In genomic region chr1:236523704-236524141, GRCh38 we compare ENCODE assay signal across 8 cellular contexts. TPM values are rescaled to one million over a fixed set of nuclear protein-coding genes. Genes with fewer than 3 reads are reported as not detected.
A peak's percentile ranks its signal among the peaks of the same experiment; 100 is the strongest.
DNase-seq lines count a peak whose midpoint lies in the region; ATAC-seq and TF ChIP-seq lines count a peak whose summit lies in the region.

Gene LGALS8, plus strand, starts transcription at chr1:236523982. Its CDS starts 2,089 bp downstream, at chr1:236526071.

- ATAC-seq in psoas muscle: peak; percentile 90 to 93 (median 92)

- peaks cover 8% of the 10 kb centered on the region for H3K27me3 Mint-ChIP-seq in T-helper 1 cell treated with Interleukin-12 subunit alpha and Interleukin-12 subunit beta and Interleukin-4 antibody, amounts not matched to agents 30 μg/mL and 1 μg/mL, for 36 hours (ENCODE audit: low read depth)

- TF ChIP-seq CTCF in left ventricle myocardium inferior (IDR thresholded peaks at IDR 0.05; ENCODE audit: borderline replicate concordance) (no peak), psoas muscle (IDR thresholded peaks at IDR 0.05) (no peak)

- peak within 1 kb of the TSS; percentile 78 for H3K4me2 ChIP-seq in GM23248 (ENCODE audit: unreplicated experiment)

- H3K36me3 Mint-ChIP-seq in T-helper 1 cell treated with Interleukin-12 subunit alpha and Interleukin-12 subunit beta and Interleukin-4 antibody, amounts not matched to agents 30 μg/mL and 1 μg/mL, for 36 hours (ENCODE audit: low read depth): peaks cover 36% of the 10 kb centered on the region

- no peaks in the 10 kb centered on the region for H3K9me2 ChIP-seq in GM23248 (ENCODE audit: insufficient read depth)

- peaks cover 32% of the 10 kb centered on the region for H3K4me1 Mint-ChIP-seq in T-helper 1 cell treated with Interleukin-12 subunit alpha and Interleukin-12 subunit beta and Interleukin-4 antibody, amounts not matched to agents 30 μg/mL and 1 μg/mL, for 36 hours (ENCODE audit: low read depth)

- 1 to 2% methylated on average over 28 to 31 of the region's 35 CpGs for WGBS in GM23248 (ENCODE audit: low coverage in 1 of 2, low lambda C conversion rate in 2 of 2, missing lambda C conversion rate in 2 of 2), 2 experiments
- WGBS in psoas muscle, 3 donors: 1 to 2% (median 1%) methylated on average over 33 to 35 of the region's 35 CpGs

- H3K27me3 ChIP-seq in GM23248 (replicated peaks; ENCODE audit: insufficient read depth) (no peaks in the 10 kb centered on the region), left ventricle myocardium inferior (ENCODE audit: low read depth) (no peaks in the 10 kb centered on the region), psoas muscle (ENCODE audit: insufficient read depth in 3 of 3, low read length in 2 of 3) (no peaks in the 10 kb centered on the region)

- H3F3A ChIP-seq in GM23248 (ENCODE audit: insufficient read depth): peaks cover 7% of the 10 kb centered on the region; the same call in 1 of the 2 replicates

- H3K4me3 ChIP-seq in GM23248 (peak within 1 kb of the TSS; percentile 90), left ventricle myocardium inferior (peak within 1 kb of the TSS; percentile 98), psoas muscle (peak within 1 kb of the TSS; percentile 85)

- H3K9me3 Mint-ChIP-seq in T-helper 1 cell treated with Interleukin-12 subunit alpha and Interleukin-12 subunit beta and Interleukin-4 antibody, amounts not matched to agents 30 μg/mL and 1 μg/mL, for 36 hours: no peaks in the 10 kb centered on the region

- H3K4me1 ChIP-seq in GM23248 (ENCODE audit: insufficient read depth) (peaks cover 6% of the 10 kb centered on the region; the same call in 1 of the 2 replicates), left ventricle myocardium inferior (peaks cover 46% of the 10 kb centered on the region), psoas muscle (peaks cover 6% of the 10 kb centered on the region)

- H3K36me3 ChIP-seq in GM23248 (ENCODE audit: low read depth) (peaks cover 9% of the 10 kb centered on the region), left ventricle myocardium inferior (peaks cover 24% of the 10 kb centered on the region), psoas muscle (ENCODE audit: insufficient read depth in 1 of 2, low read depth in 1 of 2) (peaks cover 3 to 30% of the 10 kb centered on the region in 2 donors)

- in situ Hi-C loops in GM23248 (cut with MboI): no loop called here

- H3K9ac ChIP-seq in GM23248: peak within 1 kb of the TSS; percentile 88

- peaks cover 26% of the 10 kb centered on the region for H3K79me2 ChIP-seq in GM23248 (ENCODE audit: insufficient read depth)

- intact Hi-C loops in left ventricle myocardium inferior (cut with micrococcal nuclease): no loop called here
- intact Hi-C loops in psoas muscle (cut with DNase I): loop anchor here in 1 of 2 donors (5.0 to 10.0 kb wide), 2 partner anchors 241 to 419 kb away; partner anchors contain the start of gene ERO1B

- peak within 1 kb of the TSS; percentile 98 for H3K4me3 Mint-ChIP-seq in T-helper 1 cell treated with Interleukin-12 subunit alpha and Interleukin-12 subunit beta and Interleukin-4 antibody, amounts not matched to agents 30 μg/mL and 1 μg/mL, for 36 hours

- H3K27ac ChIP-seq in GM23248 (peak within 1 kb of the TSS; percentile 59), left ventricle myocardium inferior (replicated peaks) (peak within 1 kb of the TSS; percentile 96), psoas muscle (peak within 1 kb of the TSS; percentile 82)

- DNase-seq in ELR (ENCODE audit: low read depth) (peak; percentile 90), GM23248 (peak; percentile 94), LHCN-M2 (ENCODE audit: low read depth) (peak; percentile 74), amniotic epithelial cell (ENCODE audit: low read depth) (peak; percentile 69), left ventricle myocardium inferior (peak; percentile 93), psoas muscle (peak; percentile 92 to 93), ureter (ENCODE audit: low spot score) (peak; percentile 92)

- peak within 1 kb of the TSS; percentile 92 for H2AFZ ChIP-seq in GM23248

- H3K27ac Mint-ChIP-seq in T-helper 1 cell treated with Interleukin-12 subunit alpha and Interleukin-12 subunit beta and Interleukin-4 antibody, amounts not matched to agents 30 μg/mL and 1 μg/mL, for 36 hours: peak within 1 kb of the TSS; percentile 99

- H3K9me3 ChIP-seq in GM23248 (ENCODE audit: low read depth) (no peaks in the 10 kb centered on the region), left ventricle myocardium inferior (replicated peaks) (no peaks in the 10 kb centered on the region), psoas muscle (no peaks in the 10 kb centered on the region)

- no peaks in the 10 kb centered on the region for H4K20me1 ChIP-seq in GM23248 (ENCODE audit: insufficient read depth)

RNA-seq across cellular contexts. Expression of gene LGALS8, which starts in this region (rescaled TPM):
- total RNA-seq in GM23248 (2014; rRNA removed; shearing (Covaris generic)): 62.1 and 68.6 TPM in 2 replicates
- polyA plus RNA-seq in GM23248 (2016; fragmentation: Nextera tagmentation; extraction: Ambion mirVana) (43.3 and 46.2 TPM in 2 replicates), psoas muscle (10 to 100 TPM; 10.1 to 12.8 (median 10.5) TPM)
- total RNA-seq in LHCN-M2 (2014; rRNA removed) (40.1 and 40.6 TPM in 2 replicates), left ventricle myocardium inferior (76.5 TPM), psoas muscle (10 to 100 TPM; 11.1 to 17.8 (median 13.4) TPM), ureter (94.2 TPM)
- polyA plus RNA-seq in LHCN-M2 (2012): 20.7 TPM

Comparison
In these comparisons a context has a peak if more than half of its experiments do, and no peak if none do; other contexts are left out.
1. Peak in every context shown above with its lines: DNase-seq, ATAC-seq, H3K4me3 ChIP-seq and H3K27ac ChIP-seq.